Comparison of ENCODE assay signal across 1 cellular context in the genomic region with DNA sequence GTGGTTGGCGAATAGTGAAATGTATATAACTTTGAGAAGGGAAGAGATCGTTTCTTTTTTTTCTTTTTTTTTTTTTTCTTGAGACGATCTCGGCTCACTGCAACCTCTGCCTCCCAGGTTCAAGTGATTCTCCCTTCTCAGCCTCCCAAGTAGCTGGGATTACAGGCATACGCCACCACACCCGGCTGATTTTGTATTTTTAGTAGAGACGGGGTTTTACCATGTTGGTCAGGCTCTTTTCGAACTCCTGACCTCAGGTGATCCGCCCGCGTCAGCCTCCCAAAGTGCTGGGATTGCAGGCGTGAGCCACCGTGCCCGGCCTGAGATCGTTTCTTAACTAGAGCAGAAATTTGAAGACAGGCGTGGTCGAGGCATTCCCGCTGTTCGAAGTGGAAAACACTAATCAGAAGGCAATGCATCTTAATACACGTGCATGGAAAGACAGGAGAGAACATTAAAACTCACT.
TF ChIP-seq lines count a peak whose summit lies in the region.

No MANE protein-coding gene starts in this region.

TF ChIP-seq in A549, 52 proteins besides CTCF, POLR2A, EP300 and RAD21:
- TF ChIP-seq, protein P1, sequence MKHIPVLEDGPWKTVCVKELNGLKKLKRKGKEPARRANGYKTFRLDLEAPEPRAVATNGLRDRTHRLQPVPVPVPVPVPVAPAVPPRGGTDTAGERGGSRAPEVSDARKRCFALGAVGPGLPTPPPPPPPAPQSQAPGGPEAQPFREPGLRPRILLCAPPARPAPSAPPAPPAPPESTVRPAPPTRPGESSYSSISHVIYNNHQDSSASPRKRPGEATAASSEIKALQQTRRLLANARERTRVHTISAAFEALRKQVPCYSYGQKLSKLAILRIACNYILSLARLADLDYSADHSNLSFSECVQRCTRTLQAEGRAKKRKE (CRISPR knock-in tag; IDR thresholded peaks at IDR 0.05; ENCODE audit: low read depth): 0 out of 2 replicates have a peak, but pooled peaks have one; percentile 34
TF ChIP-seq in A549: peak in this region for 1; not testable (repeated sequence) for 51.
